Comparison of ENCODE assay signal across 8 cellular contexts in genomic region chr20:37527638-37528441, GRCh38.
A peak's percentile ranks its signal among the peaks of the same experiment; 100 is the strongest.
DNase-seq lines count a peak whose midpoint lies in the region; ATAC-seq and TF ChIP-seq lines count a peak whose summit lies in the region.

Gene BLCAP, minus strand, starts transcription at chr20:37527876. Its CDS starts 8,702 bp downstream, at chr20:37519174.

- ATAC-seq in HG03196 (IDR thresholded peaks at IDR 0.05; ENCODE audit: unreplicated experiment) = peak; percentile 54
- ATAC-seq in activated CD4-positive, CD25-positive, alpha-beta regulatory T cell treated with anti-CD3 and anti-CD28 coated beads, Interleukin-2, amount 50 U/mL, for 24 hours = peak; percentile 93

- no peak for DNase-seq in AG04449 (ENCODE audit: low read depth, low spot score)
- DNase-seq in NCI-H446 (lab: John Stamatoyannopoulos, UW) = peak; percentile 92 to 94
- DNase-seq in central memory CD4-positive, alpha-beta T cell = peak; percentile 96
- DNase-seq in islet precursor cell = peak; percentile 90
- DNase-seq in stimulated activated CD4-positive, alpha-beta T cell treated with anti-CD3 and anti-CD28 coated beads, Interleukin-12 subunit alpha, Interleukin-12 subunit beta, amount 100 ng/mL, for 4 hours = peak; percentile 90

- CTCF ChIA-PET in AG04449 (lab: Yijun Ruan, JAX) = interaction anchor here (1.0 to 12.9 kb wide), 6 partner anchors 10 to 331 kb away, joined by 3 to 283 read pairs (median 8); no protein-coding TSS in a partner anchor

- in situ Hi-C loops in GM18951 (cut with MboI; ENCODE audit: low sequenced_read_pairs, unreplicated experiment) = loop anchor here (25.0 kb wide), 1 partner anchor 266 kb away; the partner anchor contains the start of gene GHRH

- H3K4me3 ChIP-seq in AG04449 (ENCODE audit: low read depth, low read length) = peak within 1 kb of the TSS; percentile 96

- no peak for TF ChIP-seq CTCF in AG04449 (IDR thresholded peaks at IDR 0.05; ENCODE audit: insufficient read depth, low read length, missing control alignments)

- POLR2A ChIA-PET in AG04449 (lab: Yijun Ruan, JAX) = interaction anchor here (0.7 to 1.2 kb wide), 3 partner anchors 14 to 349 kb away, joined by 3 to 4 read pairs (median 3); partner anchors contain the start of genes MROH8 and RPN2

- peak; percentile 89 for TF ChIP-seq POLR2A in GM18951 (IDR thresholded peaks at IDR 0.05; ENCODE audit: extremely low read depth, insufficient read depth, insufficient read length)
